ENCODE assay signal across 10 cellular contexts in the genomic region with DNA sequence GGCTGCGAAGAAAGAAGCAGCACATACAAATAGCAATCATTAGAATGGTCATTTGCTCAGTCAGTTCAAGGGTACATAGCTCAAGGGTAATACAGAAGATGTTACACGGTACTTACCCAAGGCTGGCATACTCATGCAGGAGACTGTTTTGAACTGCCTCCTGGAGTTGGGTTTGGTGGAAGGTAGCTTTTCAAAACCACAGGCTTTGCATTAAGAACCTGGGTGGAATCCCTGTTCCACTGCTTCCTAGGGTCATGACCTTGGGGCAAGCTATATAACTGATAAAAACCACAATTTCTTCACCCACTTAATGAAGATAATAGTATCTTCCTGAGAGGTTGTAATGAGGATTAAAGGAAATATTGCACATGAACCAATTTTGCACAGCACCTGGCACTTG.
DNase-seq lines count a peak whose midpoint lies in the region; ATAC-seq and TF ChIP-seq lines count a peak whose summit lies in the region.
"Had no signal": no experiment of that assay in that cellular context is flagged by ENCODE, and none has a peak within 500 bp of the region (broad histone marks: within the 10 kb centered on the region; RNA-seq: fewer than 3 reads in every experiment).

No MANE protein-coding gene starts in this region.

- H3K4me1 ChIP-seq in muscle layer of duodenum (ENCODE audit: control insufficient read depth in 1 of 2, insufficient read depth in 2 of 2, low read length in 2 of 2), result peaks cover 5 to 19% of the 10 kb centered on the region in 2 donors

- peak overlapping the region; percentile 3 for H3K27ac ChIP-seq in muscle layer of duodenum (ENCODE audit: low read length)

- no peak for DNase-seq in DMS 273 treated with DMSO at 0.1 percent for 48 hours (lab: John Stamatoyannopoulos, UW)
- no peak for DNase-seq in activated naive CD4-positive, alpha-beta T cell treated with Interleukin-2 at 50 U/mL for 16 hours
- DNase-seq: midbrain had no signal

- no peaks in the 10 kb centered on the region for H3K36me3 ChIP-seq in muscle layer of duodenum (ENCODE audit: control insufficient read depth in 1 of 2, insufficient read depth in 2 of 2, low read length in 2 of 2)

- no peak overlapping the region for H3K4me3 ChIP-seq in muscle layer of duodenum (ENCODE audit: low read depth in 1 of 2, low read length in 2 of 2)
- H3K4me3 ChIP-seq: skin epidermis had no signal

- no peaks in the 10 kb centered on the region for H3K27me3 ChIP-seq in muscle layer of duodenum (ENCODE audit: low read depth, low read length)

- H3K9me3 ChIP-seq in muscle layer of duodenum (ENCODE audit: control insufficient read depth in 1 of 2, low read length in 2 of 2), result no peaks in the 10 kb centered on the region

- ATAC-seq in GM18867 (IDR thresholded peaks at IDR 0.05; ENCODE audit: unreplicated experiment) (peak; percentile 42), GM21447 (IDR thresholded peaks at IDR 0.05; ENCODE audit: unreplicated experiment) (peak; percentile 66), HG03175 (IDR thresholded peaks at IDR 0.05; ENCODE audit: unreplicated experiment) (peak; percentile 55), SK-N-SH treated with all-trans-retinoic acid at 6 μM for 48 hours (no peak), HG03135 (IDR thresholded peaks at IDR 0.05; ENCODE audit: unreplicated experiment) (no peak)

TF ChIP-seq in SK-N-SH treated with all-trans-retinoic acid at 6 μM for 48 hours, 23 proteins besides CTCF, POLR2A, EP300 and RAD21:
- TF ChIP-seq ARNTL (CRISPR knock-in tag; IDR thresholded peaks at IDR 0.05; ENCODE audit: borderline replicate concordance, low read depth) (no peak), BACH2 (CRISPR knock-in tag; IDR thresholded peaks at IDR 0.05; ENCODE audit: borderline replicate concordance) (no peak), TOX (CRISPR knock-in tag; IDR thresholded peaks at IDR 0.05; ENCODE audit: borderline replicate concordance) (no peak), RARB (CRISPR knock-in tag; IDR thresholded peaks at IDR 0.05) (no peak), GLIS3 (CRISPR knock-in tag; IDR thresholded peaks at IDR 0.05) (no peak)
- TF ChIP-seq, protein P1, sequence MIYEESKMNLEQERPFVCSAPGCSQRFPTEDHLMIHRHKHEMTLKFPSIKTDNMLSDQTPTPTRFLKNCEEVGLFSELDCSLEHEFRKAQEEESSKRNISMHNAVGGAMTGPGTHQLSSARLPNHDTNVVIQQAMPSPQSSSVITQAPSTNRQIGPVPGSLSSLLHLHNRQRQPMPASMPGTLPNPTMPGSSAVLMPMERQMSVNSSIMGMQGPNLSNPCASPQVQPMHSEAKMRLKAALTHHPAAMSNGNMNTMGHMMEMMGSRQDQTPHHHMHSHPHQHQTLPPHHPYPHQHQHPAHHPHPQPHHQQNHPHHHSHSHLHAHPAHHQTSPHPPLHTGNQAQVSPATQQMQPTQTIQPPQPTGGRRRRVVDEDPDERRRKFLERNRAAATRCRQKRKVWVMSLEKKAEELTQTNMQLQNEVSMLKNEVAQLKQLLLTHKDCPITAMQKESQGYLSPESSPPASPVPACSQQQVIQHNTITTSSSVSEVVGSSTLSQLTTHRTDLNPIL (CRISPR knock-in tag; IDR thresholded peaks at IDR 0.05; ENCODE audit: low read depth), result no peak

Comparison
In these comparisons a context has a peak if more than half of its experiments do, and no peak if none do; other contexts are left out.
1. ATAC-seq: peak in GM18867 (single experiment), GM21447 (single experiment) and HG03175 (single experiment); none in SK-N-SH treated with all-trans-retinoic acid at 6 μM for 48 hours (single experiment) and HG03135 (single experiment).